ENCODE assay signal across 22 cellular contexts in the genomic region with DNA sequence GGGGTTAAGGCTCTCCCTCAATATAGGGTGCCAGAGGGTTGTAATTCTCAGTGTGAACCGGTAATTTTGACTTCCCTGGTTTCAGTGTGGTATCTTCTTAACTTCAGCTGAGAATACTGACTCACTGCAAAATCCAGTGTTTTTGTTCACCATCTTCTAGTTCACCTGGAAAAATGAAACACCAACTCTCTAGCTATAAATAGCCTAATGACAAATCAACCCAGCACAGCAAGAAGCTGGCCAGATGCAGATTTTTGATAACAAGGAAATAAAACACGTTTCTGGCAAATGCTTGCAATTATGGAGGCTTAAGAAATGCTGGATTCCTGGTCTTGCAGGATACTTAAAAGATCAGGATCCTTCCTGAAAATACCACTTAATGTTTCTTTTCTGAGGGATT.
DNase-seq lines count a peak whose midpoint lies in the region; ATAC-seq and TF ChIP-seq lines count a peak whose summit lies in the region.
"Had no signal": no experiment of that assay in that cellular context is flagged by ENCODE, and none has a peak within 500 bp of the region (broad histone marks: within the 10 kb centered on the region; RNA-seq: fewer than 3 reads in every experiment).

No MANE protein-coding gene starts in this region.

- intact Hi-C loops in mammary epithelial cell (cut with micrococcal nuclease): loop anchor here (5.0 kb wide), 1 partner anchor 350 kb away; no protein-coding TSS in a partner anchor
- intact Hi-C loops in breast epithelium (cut with DNase I; ENCODE audit: low total_unique reads): no loop called here
- intact Hi-C loops in body of pancreas (cut with DNase I): no loop called here
- intact Hi-C loops in activated CD4-positive, alpha-beta memory T cell treated with anti-CD3 and anti-CD28 coated beads for 36 hours (cut with micrococcal nuclease): no loop called here

- H3K27ac Mint-ChIP-seq in activated CD4-positive, alpha-beta memory T cell treated with anti-CD3 and anti-CD28 coated beads for 36 hours: no peak overlapping the region

- TF ChIP-seq CTCF in mammary epithelial cell (conservative IDR thresholded peaks at IDR 0.05 in 1 of 2, IDR thresholded peaks at IDR 0.05 in 1 of 2; ENCODE audit: extremely low read depth in 1 of 2, insufficient read depth in 1 of 2, low read depth in 1 of 2, low read length in 2 of 2): no peak
- no peak for TF ChIP-seq CTCF in breast epithelium (IDR thresholded peaks at IDR 0.05)
- no peak for TF ChIP-seq CTCF in body of pancreas (IDR thresholded peaks at IDR 0.05)

- H3K36me3 Mint-ChIP-seq in activated CD4-positive, alpha-beta memory T cell treated with anti-CD3 and anti-CD28 coated beads for 36 hours: no peaks in the 10 kb centered on the region

- H3K9ac ChIP-seq in mammary epithelial cell (ENCODE audit: insufficient read depth, low read length): no peak overlapping the region

- no peaks in the 10 kb centered on the region for H4K20me1 ChIP-seq in mammary epithelial cell (ENCODE audit: insufficient read depth, low read length)

- H3K4me1 Mint-ChIP-seq in activated CD4-positive, alpha-beta memory T cell treated with anti-CD3 and anti-CD28 coated beads for 36 hours (ENCODE audit: low read depth): no peaks in the 10 kb centered on the region

- no peak overlapping the region for H2AFZ ChIP-seq in mammary epithelial cell (ENCODE audit: low read depth, low read length)
- H2AFZ ChIP-seq: PC-9 had no signal

- H3K9me3 ChIP-seq in mammary epithelial cell (replicated peaks; ENCODE audit: insufficient read depth, low read length): no peaks in the 10 kb centered on the region
- no peaks in the 10 kb centered on the region for H3K9me3 ChIP-seq in breast epithelium
- H3K9me3 ChIP-seq in body of pancreas: no peaks in the 10 kb centered on the region
- H3K9me3 ChIP-seq: SJCRH30 had no signal

- no TSS peak for BruUV-seq in mammary epithelial cell (replicated peaks; lab: Mats Ljungman, UMichigan)

- H3K27me3 ChIP-seq in mammary epithelial cell (ENCODE audit: insufficient read depth, low read length) (peaks cover 2% of the 10 kb centered on the region), breast epithelium (no peaks in the 10 kb centered on the region), body of pancreas (no peaks in the 10 kb centered on the region)
- H3K27me3 ChIP-seq: SJCRH30 had no signal

- H3K4me3 ChIP-seq in mammary epithelial cell (replicated peaks in 1 of 3; ENCODE audit: insufficient read depth in 1 of 3, low read depth in 2 of 3, low read length in 3 of 3): no peak overlapping the region
- no peak overlapping the region for H3K4me3 ChIP-seq in breast epithelium
- no peak overlapping the region for H3K4me3 ChIP-seq in body of pancreas
- H3K4me3 ChIP-seq: PC-9, SJCRH30 had no signal

- no peak overlapping the region for H3K4me2 ChIP-seq in mammary epithelial cell (ENCODE audit: insufficient read depth, low read depth, low read length)
- H3K4me2 ChIP-seq: PC-9 had no signal

- TF ChIP-seq POLR2A in breast epithelium (IDR thresholded peaks at IDR 0.05) (no peak), body of pancreas (IDR thresholded peaks at IDR 0.05) (no peak)

- DNase-seq in mammary epithelial cell (peak; percentile 2), breast epithelium (ENCODE audit: low spot score in 2 of 2) (no peak), body of pancreas (peak in 2 of 4 donors; percentile 18 to 20), kidney tubule cell (ENCODE audit: low spot score) (peak; percentile 39), NCI-H187 treated with DMSO at 0.1 percent for 48 hours (lab: John Stamatoyannopoulos, UW) (no peak), Ammon's horn (ENCODE audit: low spot score) (no peak)
- DNase-seq in activated CD4-positive, alpha-beta memory T cell treated with anti-CD3 and anti-CD28 coated beads for 36 hours: no peak
- DNase-seq: 8988T, ACHN, GF-D8, MV-4-11, NCI-H1105, NCI-H1436 treated with DMSO at 0.1 percent for 48 hours, NCI-H1930, NCI-H446, NCI-H524 treated with DMSO at 0.1 percent for 48 hours, NCI-H774, SJCRH30 had no signal

- WGBS in mammary epithelial cell (ENCODE audit: low coverage, missing lambda C conversion rate): 46% methylated on average over 2 of the region's 2 CpGs
- 16 to 30% methylated on average over 2 of the region's 2 CpGs for WGBS in body of pancreas, 2 donors

- H3K27me3 Mint-ChIP-seq in activated CD4-positive, alpha-beta memory T cell treated with anti-CD3 and anti-CD28 coated beads for 36 hours: peaks cover 19% of the 10 kb centered on the region

- dilution Hi-C loops in mammary epithelial cell (cut with HindIII; ENCODE audit: low sequenced_read_pairs): no loop called here

- CTCF ChIA-PET in mammary epithelial cell (lab: Charles Lee; ENCODE audit: low non-redundant PET): interaction anchor here (0.6 kb wide), 1 partner anchor 504 kb away, joined by 4 read pairs; no protein-coding TSS in a partner anchor
- CTCF ChIA-PET in activated CD4-positive, alpha-beta memory T cell treated with anti-CD3 and anti-CD28 coated beads for 36 hours (lab: Charles Lee): interaction anchor here (1.1 to 4.8 kb wide), 5 partner anchors 9 to 1524 kb away, joined by 3 to 51 read pairs (median 5); no protein-coding TSS in a partner anchor

- H3K27ac ChIP-seq in mammary epithelial cell (ENCODE audit: insufficient read depth, low read depth, low read length) (no peak overlapping the region), breast epithelium (peak overlapping the region in 1 of 2 donors; percentile 33), body of pancreas (peak overlapping the region in 2 of 4 donors; percentile 13 to 16)
- H3K27ac ChIP-seq: HL-60, PC-9, SJCRH30 had no signal

- in situ Hi-C loops in mammary epithelial cell (cut with MboI; ENCODE audit: low sequenced_read_pairs in 2 of 2): loop anchor here (10.0 to 25.0 kb wide), 2 partner anchors 527 to 530 kb away; no protein-coding TSS in a partner anchor

- peak; percentile 31 for ATAC-seq in body of pancreas
- no peak for ATAC-seq in GM19328 (IDR thresholded peaks at IDR 0.05; ENCODE audit: unreplicated experiment)
- ATAC-seq: Right ventricle myocardium inferior had no signal

- H3K36me3 ChIP-seq in mammary epithelial cell (ENCODE audit: insufficient read depth, low read length) (no peaks in the 10 kb centered on the region), breast epithelium (no peaks in the 10 kb centered on the region), body of pancreas (replicated peaks in 1 of 2; ENCODE audit: insufficient read depth in 1 of 2, low read depth in 2 of 2) (no peaks in the 10 kb centered on the region)
- H3K36me3 ChIP-seq: SJCRH30 had no signal

- no peaks in the 10 kb centered on the region for H3K9me3 Mint-ChIP-seq in activated CD4-positive, alpha-beta memory T cell treated with anti-CD3 and anti-CD28 coated beads for 36 hours

- H3K4me3 Mint-ChIP-seq in activated CD4-positive, alpha-beta memory T cell treated with anti-CD3 and anti-CD28 coated beads for 36 hours: no peak overlapping the region

- H3K4me1 ChIP-seq in mammary epithelial cell (ENCODE audit: insufficient read depth, low read length): no peaks in the 10 kb centered on the region
- H3K4me1 ChIP-seq in breast epithelium: no peaks in the 10 kb centered on the region
- peaks cover 32% of the 10 kb centered on the region for H3K4me1 ChIP-seq in body of pancreas

- POLR2A ChIA-PET in activated CD4-positive, alpha-beta memory T cell treated with anti-CD3 and anti-CD28 coated beads for 36 hours (lab: Charles Lee): no interaction called here

- H3K79me2 ChIP-seq in mammary epithelial cell (ENCODE audit: insufficient read depth, low read length): no peaks in the 10 kb centered on the region

Comparison
In these comparisons a context has a peak if more than half of its experiments do, and no peak if none do; other contexts are left out.
1. DNase-seq: peak in mammary epithelial cell (single experiment) and kidney tubule cell (single experiment); none in breast epithelium (0 of 2), NCI-H187 treated with DMSO at 0.1 percent for 48 hours (single experiment), Ammon's horn (single experiment) and activated CD4-positive, alpha-beta memory T cell treated with anti-CD3 and anti-CD28 coated beads for 36 hours (single experiment).